In genomic region chr2:148643998-148644884, GRCh38 we compare ENCODE assay signal across 8 cellular contexts. TPM values are rescaled to one million over a fixed set of nuclear protein-coding genes. Genes with fewer than 3 reads are reported as not detected.
DNase-seq lines count a peak whose midpoint lies in the region.

Gene EPC2, plus strand, starts transcription at chr2:148644751. Its CDS starts 267 bp downstream, at chr2:148645018.

- H3K27ac Mint-ChIP-seq in activated naive CD4-positive, alpha-beta T cell treated with anti-CD3 and anti-CD28 coated beads, Interleukin-2, amount 10 ng/mL, durations not matched to agents 7 days and 5 days = peak within 1 kb of the TSS; percentile 92

- H3K27ac ChIP-seq in SK-N-MC = peak within 1 kb of the TSS; percentile 95

- CTCF ChIA-PET in activated naive CD4-positive, alpha-beta T cell treated with anti-CD3 and anti-CD28 coated beads, Interleukin-2, amount 10 ng/mL, durations not matched to agents 7 days and 5 days (lab: Charles Lee) = interaction anchor here (0.8 to 1.2 kb wide), 6 partner anchors 29 to 117 kb away, joined by 3 to 6 read pairs (median 4); no protein-coding TSS in a partner anchor

- H3K9me3 Mint-ChIP-seq in activated naive CD4-positive, alpha-beta T cell treated with anti-CD3 and anti-CD28 coated beads, Interleukin-2, amount 10 ng/mL, durations not matched to agents 7 days and 5 days = no peaks in the 10 kb centered on the region

- DNase-seq in G401 (ENCODE audit: low spot score) (peak; percentile 84), H7 (peak; percentile 94), MG63 (peak; percentile 80), SK-N-MC (ENCODE audit: low read depth, low spot score) (no peak), germinal center (ENCODE audit: low spot score) (peak; percentile 85), nucleus accumbens (lab: John Stamatoyannopoulos, UW) (peak in 54 of 56 donors; percentile 57 to 98 (median 88)), superior temporal gyrus (ENCODE audit: extremely low spot score) (peak; percentile 83)
- DNase-seq in activated naive CD4-positive, alpha-beta T cell treated with anti-CD3 and anti-CD28 coated beads, Interleukin-2, amount 10 ng/mL, durations not matched to agents 7 days and 5 days = peak; percentile 88

- H3K9ac ChIP-seq in SK-N-MC (ENCODE audit: insufficient read length) = peak within 1 kb of the TSS; percentile 92

- H3K4me3 ChIP-seq in H7 (ENCODE audit: insufficient read depth, low read depth, low read length) (peak within 1 kb of the TSS; percentile 70), MG63 (peak within 1 kb of the TSS; percentile 87), SK-N-MC (peak within 1 kb of the TSS; percentile 94)

- no peaks in the 10 kb centered on the region for H3K36me3 ChIP-seq in H7 (replicated peaks; ENCODE audit: control insufficient read depth, insufficient read depth, low read length)
- H3K36me3 ChIP-seq in MG63 = no peaks in the 10 kb centered on the region
- no peaks in the 10 kb centered on the region for H3K36me3 ChIP-seq in SK-N-MC (ENCODE audit: insufficient read depth, low read length)

- H3K9me3 ChIP-seq in MG63 = no peaks in the 10 kb centered on the region
- no peaks in the 10 kb centered on the region for H3K9me3 ChIP-seq in SK-N-MC (ENCODE audit: low read depth, low read length)

- H3K36me3 Mint-ChIP-seq in activated naive CD4-positive, alpha-beta T cell treated with anti-CD3 and anti-CD28 coated beads, Interleukin-2, amount 10 ng/mL, durations not matched to agents 7 days and 5 days = peaks cover 7% of the 10 kb centered on the region

- H3K27me3 ChIP-seq in H7 (ENCODE audit: control insufficient read depth, insufficient read depth, low read length) (no peaks in the 10 kb centered on the region), MG63 (peaks cover 8% of the 10 kb centered on the region)

- H3K4me1 Mint-ChIP-seq in activated naive CD4-positive, alpha-beta T cell treated with anti-CD3 and anti-CD28 coated beads, Interleukin-2, amount 10 ng/mL, durations not matched to agents 7 days and 5 days = peaks cover 34% of the 10 kb centered on the region

- in situ Hi-C loops in G401 (cut with HindIII; ENCODE audit: low sequenced_read_pairs) = no loop called here

- peak within 1 kb of the TSS; percentile 84 for H3K4me3 Mint-ChIP-seq in activated naive CD4-positive, alpha-beta T cell treated with anti-CD3 and anti-CD28 coated beads, Interleukin-2, amount 10 ng/mL, durations not matched to agents 7 days and 5 days

- peaks cover 22% of the 10 kb centered on the region for H3K27me3 Mint-ChIP-seq in activated naive CD4-positive, alpha-beta T cell treated with anti-CD3 and anti-CD28 coated beads, Interleukin-2, amount 10 ng/mL, durations not matched to agents 7 days and 5 days

RNA-seq across cellular contexts. Expression of gene EPC2, which starts in this region (rescaled TPM):
- total RNA-seq in G401 (2014; rRNA removed; shearing (Covaris generic)) = 10.8 and 16.7 TPM in 2 replicates
- 9.5 and 15.6 TPM in 2 replicates for total RNA-seq in H7 (2014; rRNA removed; shearing (Covaris generic))
- 12.6 and 18.9 TPM in 2 replicates for total RNA-seq in MG63 (2014; rRNA removed; shearing (Covaris generic); ENCODE audit: low replicate concordance)
